12 cellular contexts compared by ENCODE assay signal in genomic region chr16:80174416-80174815, GRCh38.
DNase-seq lines count a peak whose midpoint lies in the region; ATAC-seq and TF ChIP-seq lines count a peak whose summit lies in the region.
"Had no signal": no experiment of that assay in that cellular context is flagged by ENCODE, and none has a peak within 500 bp of the region (broad histone marks: within the 10 kb centered on the region; RNA-seq: fewer than 3 reads in every experiment).

No MANE protein-coding gene starts in this region.

- H3K4me2 ChIP-seq in fibroblast of lung (ENCODE audit: extremely low read depth, insufficient read depth, low read length) = peak overlapping the region; percentile 3

- H3K4me1 Mint-ChIP-seq in osteocyte (ENCODE audit: unreplicated experiment) = peaks cover 40% of the 10 kb centered on the region
- H3K4me1 Mint-ChIP-seq: activated naive CD8-positive, alpha-beta T cell treated with anti-CD3 and anti-CD28 coated beads for 36 hours had no signal

- no peaks in the 10 kb centered on the region for H4K20me1 ChIP-seq in fibroblast of lung (ENCODE audit: control insufficient read depth, extremely low read depth, insufficient read depth, low read length)

- no peak for TF ChIP-seq CTCF in fibroblast of lung (conservative IDR thresholded peaks at IDR 0.05 in 1 of 2, IDR thresholded peaks at IDR 0.05 in 1 of 2; ENCODE audit: low read depth in 1 of 2, low read length in 2 of 2)
- no peak for TF ChIP-seq CTCF in osteocyte (IDR thresholded peaks at IDR 0.05)

- no peak for ATAC-seq in GM19395 (IDR thresholded peaks at IDR 0.05; ENCODE audit: unreplicated experiment)

- peak overlapping the region; percentile 22 for H2AFZ ChIP-seq in fibroblast of lung (ENCODE audit: low read length)

- no peaks in the 10 kb centered on the region for H3K79me2 ChIP-seq in fibroblast of lung (ENCODE audit: control insufficient read depth, insufficient read depth, low read length)

- H3K9me3 ChIP-seq in fibroblast of lung (ENCODE audit: control insufficient read depth, insufficient read depth, low read depth, low read length) = no peaks in the 10 kb centered on the region

- H3K27ac ChIP-seq in fibroblast of lung (ENCODE audit: insufficient read depth, low read length) = peak overlapping the region; percentile 55

- peak; percentile 94 for DNase-seq in EH (ENCODE audit: low read depth)
- DNase-seq in RPMI7951 (ENCODE audit: low read depth) = peak; percentile 80
- DNase-seq in fibroblast of lung (ENCODE audit: low read depth in 2 of 2) = peak; percentile 89 to 91
- no peak for DNase-seq in osteocyte (ENCODE audit: extremely low spot score, unreplicated experiment)
- no peak for DNase-seq in NCI-H526 (lab: John Stamatoyannopoulos, UW)
- no peak for DNase-seq in C1 segment of cervical spinal cord (lab: John Stamatoyannopoulos, UW)
- no peak for DNase-seq in medulla oblongata (ENCODE audit: extremely low spot score)
- DNase-seq: activated naive CD8-positive, alpha-beta T cell treated with anti-CD3 and anti-CD28 coated beads for 36 hours; effector CD4-positive, alpha-beta T cell; KBM-7 had no signal

- H3K4me3 ChIP-seq in fibroblast of lung (replicated peaks in 1 of 4; ENCODE audit: control extremely low read depth in 1 of 4, insufficient read depth in 1 of 4, low read depth in 3 of 4, low read length in 4 of 4) = no peak overlapping the region

- H3K4me3 Mint-ChIP-seq in osteocyte (ENCODE audit: unreplicated experiment) = no peak overlapping the region
- H3K4me3 Mint-ChIP-seq: activated naive CD8-positive, alpha-beta T cell treated with anti-CD3 and anti-CD28 coated beads for 36 hours; T-helper 2 cell treated with Interferon-gamma antibody and Interleukin-4, amounts not matched to agents 5 μg/mL and 100 μg/mL, for 36 hours had no signal

- H3K9ac ChIP-seq in fibroblast of lung (ENCODE audit: insufficient read depth, low read length) = no peak overlapping the region

- no peaks in the 10 kb centered on the region for H3K36me3 Mint-ChIP-seq in osteocyte (ENCODE audit: unreplicated experiment)
- H3K36me3 Mint-ChIP-seq: activated naive CD8-positive, alpha-beta T cell treated with anti-CD3 and anti-CD28 coated beads for 36 hours had no signal

- H3K27me3 ChIP-seq in fibroblast of lung (ENCODE audit: control insufficient read depth, insufficient read depth, low read length) = no peaks in the 10 kb centered on the region

- H3K4me1 ChIP-seq in fibroblast of lung (ENCODE audit: control insufficient read depth, extremely low read depth, insufficient read depth, low read length) = peaks cover 6% of the 10 kb centered on the region

- H3K36me3 ChIP-seq in fibroblast of lung (ENCODE audit: control insufficient read depth, insufficient read depth, low read length) = no peaks in the 10 kb centered on the region

- H3K9me3 Mint-ChIP-seq in osteocyte (ENCODE audit: unreplicated experiment) = no peaks in the 10 kb centered on the region
- H3K9me3 Mint-ChIP-seq: activated naive CD8-positive, alpha-beta T cell treated with anti-CD3 and anti-CD28 coated beads for 36 hours; T-helper 2 cell treated with Interferon-gamma antibody and Interleukin-4, amounts not matched to agents 5 μg/mL and 100 μg/mL, for 36 hours had no signal

- H3K27ac Mint-ChIP-seq in osteocyte (ENCODE audit: unreplicated experiment) = peak overlapping the region; percentile 82
- H3K27ac Mint-ChIP-seq: activated naive CD8-positive, alpha-beta T cell treated with anti-CD3 and anti-CD28 coated beads for 36 hours; T-helper 2 cell treated with Interferon-gamma antibody and Interleukin-4, amounts not matched to agents 5 μg/mL and 100 μg/mL, for 36 hours had no signal

- H3K27me3 Mint-ChIP-seq in osteocyte (ENCODE audit: unreplicated experiment) = no peaks in the 10 kb centered on the region

Comparison
In these comparisons a context has a peak if more than half of its experiments do, and no peak if none do; other contexts are left out.
1. DNase-seq: peak in EH (single experiment), RPMI7951 (single experiment) and fibroblast of lung (2 of 2); none in osteocyte (single experiment), NCI-H526 (0 of 2), C1 segment of cervical spinal cord (0 of 14) and medulla oblongata (single experiment).